In the genomic region with DNA sequence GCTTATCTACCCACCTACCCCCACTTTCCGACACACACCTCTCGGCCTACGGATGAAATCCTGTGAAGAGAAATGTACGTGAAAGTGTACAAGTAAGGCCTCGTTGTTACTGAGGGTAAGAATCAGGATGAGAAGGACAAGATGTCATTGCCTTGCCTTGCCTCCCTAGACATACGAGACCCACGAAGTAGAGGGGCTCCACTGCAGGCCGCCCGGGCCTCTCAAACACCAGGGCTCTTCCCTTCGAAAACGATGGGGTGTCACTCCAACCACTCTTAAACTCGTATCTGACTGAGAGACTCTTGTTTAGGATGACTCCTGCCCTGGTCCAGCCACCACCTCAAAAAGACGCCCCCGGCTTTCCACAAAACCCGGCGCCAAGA, we compare ENCODE assay signal across 8 cellular contexts. TPM values are rescaled to one million over a fixed set of nuclear protein-coding genes. Genes with fewer than 3 reads are reported as not detected.
DNase-seq lines count a peak whose midpoint lies in the region; ATAC-seq lines count a peak whose summit lies in the region.

No MANE protein-coding gene starts in this region.

- peaks cover 49% of the 10 kb centered on the region for H3K4me1 Mint-ChIP-seq in activated naive CD4-positive, alpha-beta T cell treated with anti-CD3 and anti-CD28 coated beads, Interleukin-2, amount 10 ng/mL, durations not matched to agents 7 days and 5 days
- peaks cover 48% of the 10 kb centered on the region for H3K4me1 Mint-ChIP-seq in activated T-helper 1 cell treated with anti-CD3 and anti-CD28 coated beads, Interleukin-12 subunit alpha, Interleukin-12 subunit beta, Interleukin-2, Interleukin-4 antibody, amounts not matched to agents 30 ng/mL and 10 ng/mL and 1 ng/mL, durations not matched to agents 14 hours and 24 hours and 36 hours (ENCODE audit: low read depth)

- peaks cover 2% of the 10 kb centered on the region for H3K9me3 Mint-ChIP-seq in activated naive CD4-positive, alpha-beta T cell treated with anti-CD3 and anti-CD28 coated beads, Interleukin-2, amount 10 ng/mL, durations not matched to agents 7 days and 5 days
- peaks cover 2% of the 10 kb centered on the region for H3K9me3 Mint-ChIP-seq in activated T-helper 1 cell treated with anti-CD3 and anti-CD28 coated beads, Interleukin-12 subunit alpha, Interleukin-12 subunit beta, Interleukin-2, Interleukin-4 antibody, amounts not matched to agents 30 ng/mL and 10 ng/mL and 1 ng/mL, durations not matched to agents 14 hours and 24 hours and 36 hours

- H3K27me3 Mint-ChIP-seq in activated naive CD4-positive, alpha-beta T cell treated with anti-CD3 and anti-CD28 coated beads, Interleukin-2, amount 10 ng/mL, durations not matched to agents 7 days and 5 days = peaks cover 8% of the 10 kb centered on the region
- H3K27me3 Mint-ChIP-seq in activated T-helper 1 cell treated with anti-CD3 and anti-CD28 coated beads, Interleukin-12 subunit alpha, Interleukin-12 subunit beta, Interleukin-2, Interleukin-4 antibody, amounts not matched to agents 30 ng/mL and 10 ng/mL and 1 ng/mL, durations not matched to agents 14 hours and 24 hours and 36 hours (ENCODE audit: insufficient read depth) = no peaks in the 10 kb centered on the region

- peak overlapping the region; percentile 94 for H3K27ac Mint-ChIP-seq in activated naive CD4-positive, alpha-beta T cell treated with anti-CD3 and anti-CD28 coated beads, Interleukin-2, amount 10 ng/mL, durations not matched to agents 7 days and 5 days
- H3K27ac Mint-ChIP-seq in activated T-helper 1 cell treated with anti-CD3 and anti-CD28 coated beads, Interleukin-12 subunit alpha, Interleukin-12 subunit beta, Interleukin-2, Interleukin-4 antibody, amounts not matched to agents 30 ng/mL and 10 ng/mL and 1 ng/mL, durations not matched to agents 14 hours and 24 hours and 36 hours = peak overlapping the region; percentile 99

- CTCF ChIA-PET in activated naive CD4-positive, alpha-beta T cell treated with anti-CD3 and anti-CD28 coated beads, Interleukin-2, amount 10 ng/mL, durations not matched to agents 7 days and 5 days (lab: Charles Lee) = interaction anchor here (0.6 to 2.7 kb wide), 4 partner anchors 13 to 885 kb away, joined by 3 to 8 read pairs (median 6); partner anchors contain the start of gene COX14

- peaks cover 32% of the 10 kb centered on the region for H3K36me3 Mint-ChIP-seq in activated naive CD4-positive, alpha-beta T cell treated with anti-CD3 and anti-CD28 coated beads, Interleukin-2, amount 10 ng/mL, durations not matched to agents 7 days and 5 days
- peaks cover 20% of the 10 kb centered on the region for H3K36me3 Mint-ChIP-seq in activated T-helper 1 cell treated with anti-CD3 and anti-CD28 coated beads, Interleukin-12 subunit alpha, Interleukin-12 subunit beta, Interleukin-2, Interleukin-4 antibody, amounts not matched to agents 30 ng/mL and 10 ng/mL and 1 ng/mL, durations not matched to agents 14 hours and 24 hours and 36 hours (ENCODE audit: low read depth)

- H3K4me3 Mint-ChIP-seq in activated naive CD4-positive, alpha-beta T cell treated with anti-CD3 and anti-CD28 coated beads, Interleukin-2, amount 10 ng/mL, durations not matched to agents 7 days and 5 days = peak overlapping the region; percentile 92
- H3K4me3 Mint-ChIP-seq in activated T-helper 1 cell treated with anti-CD3 and anti-CD28 coated beads, Interleukin-12 subunit alpha, Interleukin-12 subunit beta, Interleukin-2, Interleukin-4 antibody, amounts not matched to agents 30 ng/mL and 10 ng/mL and 1 ng/mL, durations not matched to agents 14 hours and 24 hours and 36 hours = peak overlapping the region; percentile 98

- H3K27me3 ChIP-seq in subcutaneous abdominal adipose tissue (ENCODE audit: control insufficient read depth in 5 of 5, insufficient read depth in 4 of 5, low read length in 5 of 5) = no peaks in the 10 kb centered on the region

- intact Hi-C loops in activated T-helper 1 cell treated with anti-CD3 and anti-CD28 coated beads, Interleukin-12 subunit alpha, Interleukin-12 subunit beta, Interleukin-2, Interleukin-4 antibody, amounts not matched to agents 30 ng/mL and 10 ng/mL and 1 ng/mL, durations not matched to agents 14 hours and 24 hours and 36 hours (cut with micrococcal nuclease) = loop anchor here (1.0 to 10.0 kb wide), 11 partner anchors 15 to 1922 kb away; partner anchors contain the start of genes BCDIN3D, CERS5, COX14 and LARP4

- H3K9ac ChIP-seq in subcutaneous abdominal adipose tissue (ENCODE audit: low read length in 5 of 5) = peak overlapping the region in 4 of 5 donors; percentile 75 to 87 (median 82)

- no peak for DNase-seq in activated naive CD4-positive, alpha-beta T cell treated with anti-CD3 and anti-CD28 coated beads, Interleukin-2, amount 10 ng/mL, durations not matched to agents 7 days and 5 days
- DNase-seq in activated naive CD4-positive, alpha-beta T cell treated with anti-CD3 and anti-CD28 coated beads, Interleukin-2, amount 50 U/mL, for 16 hours = no peak
- DNase-seq in activated T-helper 1 cell treated with anti-CD3 and anti-CD28 coated beads, Interleukin-12 subunit alpha, Interleukin-12 subunit beta, Interleukin-2, Interleukin-4 antibody, amounts not matched to agents 30 ng/mL and 10 ng/mL and 1 ng/mL, durations not matched to agents 14 hours and 24 hours and 36 hours (ENCODE audit: low spot score) = no peak
- DNase-seq in iris pigment epithelial cell (ENCODE audit: low read depth) (peak; percentile 10), pons (ENCODE audit: low spot score) (no peak), islet precursor cell (no peak)

- no peaks in the 10 kb centered on the region for H3K9me3 ChIP-seq in subcutaneous abdominal adipose tissue (ENCODE audit: control insufficient read depth in 5 of 5, low read length in 5 of 5)

- H3K36me3 ChIP-seq in subcutaneous abdominal adipose tissue (ENCODE audit: control insufficient read depth in 5 of 5, insufficient read depth in 5 of 5, low read length in 5 of 5) = no peaks in the 10 kb centered on the region

- H3K4me3 ChIP-seq in subcutaneous abdominal adipose tissue (ENCODE audit: low read depth in 1 of 5, low read length in 5 of 5) = peak overlapping the region; percentile 73 to 90 (median 81)

- peak; percentile 29 for ATAC-seq in HG03354 (IDR thresholded peaks at IDR 0.05; ENCODE audit: poor library complexity, severe bottlenecking, unreplicated experiment)

- peaks cover 0 to 17% (median 14%) of the 10 kb centered on the region in 5 donors for H3K4me1 ChIP-seq in subcutaneous abdominal adipose tissue (ENCODE audit: control insufficient read depth in 5 of 5, insufficient read depth in 5 of 5, low read length in 5 of 5)

- H3K27ac ChIP-seq in subcutaneous abdominal adipose tissue (ENCODE audit: low read depth, low read length) = no peak overlapping the region

RNA-seq across cellular contexts. Expression of gene RACGAP1, which starts 0.5 kb away (rescaled TPM):
- 68.1 and 71.2 TPM in 2 replicates for total RNA-seq in activated T-helper 1 cell treated with anti-CD3 and anti-CD28 coated beads, Interleukin-12 subunit alpha, Interleukin-12 subunit beta, Interleukin-2, Interleukin-4 antibody, amounts not matched to agents 30 ng/mL and 10 ng/mL and 1 ng/mL, durations not matched to agents 14 hours and 24 hours and 36 hours

RNA-seq across cellular contexts. Expression of gene ASIC1, which starts 32.6 kb away (rescaled TPM):
- total RNA-seq in activated T-helper 1 cell treated with anti-CD3 and anti-CD28 coated beads, Interleukin-12 subunit alpha, Interleukin-12 subunit beta, Interleukin-2, Interleukin-4 antibody, amounts not matched to agents 30 ng/mL and 10 ng/mL and 1 ng/mL, durations not matched to agents 14 hours and 24 hours and 36 hours = 10.2 and 11.2 TPM in 2 replicates

RNA-seq across cellular contexts. Expression of gene AQP6, which starts 52.0 kb away (rescaled TPM):
- not detected in 2 replicates for total RNA-seq in activated T-helper 1 cell treated with anti-CD3 and anti-CD28 coated beads, Interleukin-12 subunit alpha, Interleukin-12 subunit beta, Interleukin-2, Interleukin-4 antibody, amounts not matched to agents 30 ng/mL and 10 ng/mL and 1 ng/mL, durations not matched to agents 14 hours and 24 hours and 36 hours
